Comparison of ENCODE assay signal across 19 cellular contexts in the genomic region with DNA sequence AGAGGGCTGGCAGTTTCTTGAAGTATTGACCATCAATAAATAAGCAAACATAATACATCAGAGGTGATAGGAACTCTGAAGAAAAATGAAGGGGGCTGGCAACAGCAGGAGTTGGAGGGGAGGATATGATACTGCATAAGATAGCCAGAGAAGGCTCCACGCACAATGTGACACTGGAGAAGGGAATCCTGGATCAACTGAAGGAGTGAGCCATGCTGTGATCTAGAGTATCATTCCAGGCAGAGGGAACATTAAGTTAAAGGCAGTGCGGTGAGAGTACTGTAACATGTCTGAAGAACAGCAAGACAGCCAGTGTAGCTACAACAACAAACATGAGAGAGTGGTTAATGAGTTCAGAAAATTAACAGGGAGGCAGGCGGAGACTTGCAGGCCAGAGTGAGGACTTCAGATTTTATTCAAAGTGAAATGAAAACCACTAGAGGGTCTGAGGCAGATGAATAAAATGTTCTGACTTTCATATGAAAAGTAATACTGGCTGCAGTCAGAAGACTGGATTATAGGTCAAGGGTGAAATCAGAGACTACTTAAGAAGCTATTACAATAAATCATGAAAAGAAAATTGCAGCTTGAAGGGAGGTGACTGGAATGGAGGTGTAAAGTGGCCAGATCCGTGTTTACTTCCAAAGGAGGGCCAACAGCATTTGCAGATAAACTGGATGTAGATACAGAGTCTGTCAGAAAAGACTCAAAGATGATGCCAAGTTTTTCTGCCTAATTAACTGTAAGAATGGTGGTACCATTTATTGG. TPM values are rescaled to one million over a fixed set of nuclear protein-coding genes. Genes with fewer than 3 reads are reported as not detected.
DNase-seq lines count a peak whose midpoint lies in the region; ATAC-seq and TF ChIP-seq lines count a peak whose summit lies in the region.
"Had no signal": no experiment of that assay in that cellular context is flagged by ENCODE, and none has a peak within 500 bp of the region (broad histone marks: within the 10 kb centered on the region; RNA-seq: fewer than 3 reads in every experiment).

No MANE protein-coding gene starts in this region.

- peak; percentile 7 to 80 (median 65) for DNase-seq in NCI-H1417 (lab: John Stamatoyannopoulos, UW)
- no peak for DNase-seq in NCI-H1417 treated with DMSO at 0.1 percent for 48 hours (lab: John Stamatoyannopoulos, UW)
- DNase-seq in NCI-H2227 treated with DMSO at 0.1 percent for 48 hours (lab: John Stamatoyannopoulos, UW): peak; percentile 18
- no peak for DNase-seq in psoas muscle
- no peak for DNase-seq in esophagus squamous epithelium (lab: John Stamatoyannopoulos, UW)
- DNase-seq: 8988T; activated naive CD4-positive, alpha-beta T cell treated with anti-CD3 and anti-CD28 coated beads, Interleukin-2, amount 50 U/mL, for 16 hours; brain microvascular endothelial cell; CD4-positive, alpha-beta T cell; dorsolateral prefrontal cortex; EL; NCI-H226; ovary; trophoblast cell had no signal

- no peaks in the 10 kb centered on the region for H3K4me1 ChIP-seq in HEK293 (ENCODE audit: control insufficient read depth, insufficient read depth, low read length)
- peaks cover 59% of the 10 kb centered on the region for H3K4me1 ChIP-seq in psoas muscle
- peaks cover 0 to 45% (median 15%) of the 10 kb centered on the region in 3 donors for H3K4me1 ChIP-seq in esophagus squamous epithelium

- POLR2A ChIA-PET in HEK293 (lab: Yijun Ruan, JAX): no interaction called here

- no peaks in the 10 kb centered on the region for H3K27me3 ChIP-seq in psoas muscle (ENCODE audit: insufficient read depth in 3 of 3, low read length in 2 of 3)
- no peaks in the 10 kb centered on the region for H3K27me3 ChIP-seq in esophagus squamous epithelium
- H3K27me3 ChIP-seq: brain microvascular endothelial cell, dorsolateral prefrontal cortex, ovary, SJSA1 had no signal

- H3K4me3 ChIP-seq in HEK293 (ENCODE audit: low read depth, low read length): no peak overlapping the region
- H3K4me3 ChIP-seq in psoas muscle: no peak overlapping the region
- H3K4me3 ChIP-seq in esophagus squamous epithelium: no peak overlapping the region
- H3K4me3 ChIP-seq: dorsolateral prefrontal cortex, ovary, SJSA1, skin epidermis had no signal

- no peak for TF ChIP-seq POLR2A in esophagus squamous epithelium (IDR thresholded peaks at IDR 0.05)

- no peak overlapping the region for H3K27ac ChIP-seq in HEK293 (ENCODE audit: extremely low read depth, low read depth, low read length)
- peak overlapping the region; percentile 54 for H3K27ac ChIP-seq in psoas muscle
- no peak overlapping the region for H3K27ac ChIP-seq in esophagus squamous epithelium
- H3K27ac ChIP-seq: dorsolateral prefrontal cortex, ovary, SJSA1, skin epidermis had no signal

- no peaks in the 10 kb centered on the region for H3K9me3 ChIP-seq in HEK293 (ENCODE audit: control insufficient read depth, insufficient read depth, low read depth, low read length)
- no peaks in the 10 kb centered on the region for H3K9me3 ChIP-seq in psoas muscle
- H3K9me3 ChIP-seq in esophagus squamous epithelium: no peaks in the 10 kb centered on the region
- H3K9me3 ChIP-seq: ovary, SJSA1 had no signal

- TF ChIP-seq CTCF in HEK293 (tag by site-specific recombination; IDR thresholded peaks at IDR 0.05) (no peak), psoas muscle (IDR thresholded peaks at IDR 0.05) (no peak), esophagus squamous epithelium (IDR thresholded peaks at IDR 0.05) (no peak)

- ATAC-seq in psoas muscle (peak; percentile 51 to 77 (median 60)), GM19395 (IDR thresholded peaks at IDR 0.05; ENCODE audit: unreplicated experiment) (no peak), GM21447 (IDR thresholded peaks at IDR 0.05; ENCODE audit: unreplicated experiment) (no peak)

- CTCF ChIA-PET in HEK293 (lab: Yijun Ruan, JAX): interaction anchor here (0.6 to 2.5 kb wide), 7 partner anchors 9 to 1504 kb away, joined by 3 to 19 read pairs (median 4); no protein-coding TSS in a partner anchor

- WGBS in psoas muscle, 3 donors: 42 to 57% (median 47%) methylated on average over 4 of the region's 4 CpGs
- 77 to 80% methylated on average over 4 of the region's 4 CpGs for WGBS in esophagus squamous epithelium, 2 donors

- H3K36me3 ChIP-seq in HEK293 (ENCODE audit: control insufficient read depth in 2 of 2, insufficient read depth in 1 of 2, low read length in 2 of 2) (no peaks in the 10 kb centered on the region), psoas muscle (ENCODE audit: insufficient read depth in 1 of 2, low read depth in 1 of 2) (no peaks in the 10 kb centered on the region), esophagus squamous epithelium (no peaks in the 10 kb centered on the region)
- H3K36me3 ChIP-seq: brain microvascular endothelial cell, ovary, SJSA1 had no signal

- intact Hi-C loops in psoas muscle (cut with DNase I): loop anchor here (5.0 kb wide), 3 partner anchors 38 to 128 kb away; a partner anchor contains a TSS
- intact Hi-C loops in esophagus squamous epithelium (cut with DNase I): loop anchor here (10.0 kb wide), 1 partner anchor 105 kb away; no protein-coding TSS in a partner anchor

TF ChIP-seq in HEK293, 187 proteins besides CTCF, POLR2A, EP300 and RAD21 (continues in another document):
- no peak for TF ChIP-seq EGR2 (tag by site-specific recombination; IDR thresholded peaks at IDR 0.05; ENCODE audit: low read depth)
- TF ChIP-seq, protein P1, sequence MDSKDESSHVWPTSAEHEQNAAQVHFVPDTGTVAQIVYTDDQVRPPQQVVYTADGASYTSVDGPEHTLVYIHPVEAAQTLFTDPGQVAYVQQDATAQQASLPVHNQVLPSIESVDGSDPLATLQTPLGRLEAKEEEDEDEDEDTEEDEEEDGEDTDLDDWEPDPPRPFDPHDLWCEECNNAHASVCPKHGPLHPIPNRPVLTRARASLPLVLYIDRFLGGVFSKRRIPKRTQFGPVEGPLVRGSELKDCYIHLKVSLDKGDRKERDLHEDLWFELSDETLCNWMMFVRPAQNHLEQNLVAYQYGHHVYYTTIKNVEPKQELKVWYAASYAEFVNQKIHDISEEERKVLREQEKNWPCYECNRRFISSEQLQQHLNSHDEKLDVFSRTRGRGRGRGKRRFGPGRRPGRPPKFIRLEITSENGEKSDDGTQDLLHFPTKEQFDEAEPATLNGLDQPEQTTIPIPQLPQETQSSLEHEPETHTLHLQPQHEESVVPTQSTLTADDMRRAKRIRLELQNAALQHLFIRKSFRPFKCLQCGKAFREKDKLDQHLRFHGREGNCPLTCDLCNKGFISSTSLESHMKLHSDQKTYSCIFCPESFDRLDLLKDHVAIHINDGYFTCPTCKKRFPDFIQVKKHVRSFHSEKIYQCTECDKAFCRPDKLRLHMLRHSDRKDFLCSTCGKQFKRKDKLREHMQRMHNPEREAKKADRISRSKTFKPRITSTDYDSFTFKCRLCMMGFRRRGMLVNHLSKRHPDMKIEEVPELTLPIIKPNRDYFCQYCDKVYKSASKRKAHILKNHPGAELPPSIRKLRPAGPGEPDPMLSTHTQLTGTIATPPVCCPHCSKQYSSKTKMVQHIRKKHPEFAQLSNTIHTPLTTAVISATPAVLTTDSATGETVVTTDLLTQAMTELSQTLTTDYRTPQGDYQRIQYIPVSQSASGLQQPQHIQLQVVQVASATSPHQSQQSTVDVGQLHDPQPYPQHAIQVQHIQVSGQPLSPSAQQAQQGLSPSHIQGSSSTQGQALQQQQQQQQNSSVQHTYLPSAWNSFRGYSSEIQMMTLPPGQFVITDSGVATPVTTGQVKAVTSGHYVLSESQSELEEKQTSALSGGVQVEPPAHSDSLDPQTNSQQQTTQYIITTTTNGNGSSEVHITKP (tag by site-specific recombination; IDR thresholded peaks at IDR 0.05): no peak
- TF ChIP-seq ZNF561 (tag by site-specific recombination; IDR thresholded peaks at IDR 0.05; ENCODE audit: borderline replicate concordance): no peak
- no peak for TF ChIP-seq GLI4 (tag by site-specific recombination; IDR thresholded peaks at IDR 0.05)
- no peak for TF ChIP-seq ZNF501 (tag by site-specific recombination; IDR thresholded peaks at IDR 0.05)
- TF ChIP-seq SCRT1 (tag by site-specific recombination; IDR thresholded peaks at IDR 0.05; ENCODE audit: borderline replicate concordance): 0 out of 2 replicates have a peak, but pooled peaks have one; percentile 31
- TF ChIP-seq, protein P2, sequence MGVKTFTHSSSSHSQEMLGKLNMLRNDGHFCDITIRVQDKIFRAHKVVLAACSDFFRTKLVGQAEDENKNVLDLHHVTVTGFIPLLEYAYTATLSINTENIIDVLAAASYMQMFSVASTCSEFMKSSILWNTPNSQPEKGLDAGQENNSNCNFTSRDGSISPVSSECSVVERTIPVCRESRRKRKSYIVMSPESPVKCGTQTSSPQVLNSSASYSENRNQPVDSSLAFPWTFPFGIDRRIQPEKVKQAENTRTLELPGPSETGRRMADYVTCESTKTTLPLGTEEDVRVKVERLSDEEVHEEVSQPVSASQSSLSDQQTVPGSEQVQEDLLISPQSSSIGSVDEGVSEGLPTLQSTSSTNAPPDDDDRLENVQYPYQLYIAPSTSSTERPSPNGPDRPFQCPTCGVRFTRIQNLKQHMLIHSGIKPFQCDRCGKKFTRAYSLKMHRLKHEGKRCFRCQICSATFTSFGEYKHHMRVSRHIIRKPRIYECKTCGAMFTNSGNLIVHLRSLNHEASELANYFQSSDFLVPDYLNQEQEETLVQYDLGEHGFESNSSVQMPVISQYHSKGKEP (tag by site-specific recombination; IDR thresholded peaks at IDR 0.05): peak; percentile 55; the same call in 1 of the 2 replicates
- TF ChIP-seq ZNF366 (tag by site-specific recombination; conservative IDR thresholded peaks at IDR 0.05): no peak
- peak; percentile 86 for TF ChIP-seq OSR2 (tag by site-specific recombination; IDR thresholded peaks at IDR 0.05)
- TF ChIP-seq FEZF1 (tag by site-specific recombination; IDR thresholded peaks at IDR 0.05): peak; percentile 73
- no peak for TF ChIP-seq ZSCAN23 (tag by site-specific recombination; IDR thresholded peaks at IDR 0.05)
- TF ChIP-seq ZBTB7A (tag by site-specific recombination; IDR thresholded peaks at IDR 0.05; ENCODE audit: low read depth): no peak
- TF ChIP-seq, protein P3, sequence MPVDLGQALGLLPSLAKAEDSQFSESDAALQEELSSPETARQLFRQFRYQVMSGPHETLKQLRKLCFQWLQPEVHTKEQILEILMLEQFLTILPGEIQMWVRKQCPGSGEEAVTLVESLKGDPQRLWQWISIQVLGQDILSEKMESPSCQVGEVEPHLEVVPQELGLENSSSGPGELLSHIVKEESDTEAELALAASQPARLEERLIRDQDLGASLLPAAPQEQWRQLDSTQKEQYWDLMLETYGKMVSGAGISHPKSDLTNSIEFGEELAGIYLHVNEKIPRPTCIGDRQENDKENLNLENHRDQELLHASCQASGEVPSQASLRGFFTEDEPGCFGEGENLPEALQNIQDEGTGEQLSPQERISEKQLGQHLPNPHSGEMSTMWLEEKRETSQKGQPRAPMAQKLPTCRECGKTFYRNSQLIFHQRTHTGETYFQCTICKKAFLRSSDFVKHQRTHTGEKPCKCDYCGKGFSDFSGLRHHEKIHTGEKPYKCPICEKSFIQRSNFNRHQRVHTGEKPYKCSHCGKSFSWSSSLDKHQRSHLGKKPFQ (tag by site-specific recombination; IDR thresholded peaks at IDR 0.05): 0 out of 2 replicates have a peak, but pooled peaks have one; percentile 24

RNA-seq across cellular contexts. Expression of a gene that starts 49.4 kb away (rescaled TPM):
- total RNA-seq in psoas muscle: 10 to 100 TPM; 44.3 to 89.8 (median 63.9) TPM
- polyA plus RNA-seq in psoas muscle: 10 to 100 TPM; 45.0 to 54.0 (median 46.1) TPM
- total RNA-seq in esophagus squamous epithelium: 10 to 100 TPM; 14.1 to 42.5 (median 29.0) TPM

Comparison
In these comparisons a context has a peak if more than half of its experiments do, and no peak if none do; other contexts are left out.
1. DNase-seq: peak in NCI-H1417 (3 of 3) and NCI-H2227 treated with DMSO at 0.1 percent for 48 hours (single experiment); none in NCI-H1417 treated with DMSO at 0.1 percent for 48 hours (single experiment), psoas muscle (0 of 2) and esophagus squamous epithelium (single experiment).
2. ATAC-seq: peak in psoas muscle (4 of 4); none in GM19395 (single experiment) and GM21447 (single experiment).